Comparison of ENCODE assay signal across 20 cellular contexts in the genomic region with DNA sequence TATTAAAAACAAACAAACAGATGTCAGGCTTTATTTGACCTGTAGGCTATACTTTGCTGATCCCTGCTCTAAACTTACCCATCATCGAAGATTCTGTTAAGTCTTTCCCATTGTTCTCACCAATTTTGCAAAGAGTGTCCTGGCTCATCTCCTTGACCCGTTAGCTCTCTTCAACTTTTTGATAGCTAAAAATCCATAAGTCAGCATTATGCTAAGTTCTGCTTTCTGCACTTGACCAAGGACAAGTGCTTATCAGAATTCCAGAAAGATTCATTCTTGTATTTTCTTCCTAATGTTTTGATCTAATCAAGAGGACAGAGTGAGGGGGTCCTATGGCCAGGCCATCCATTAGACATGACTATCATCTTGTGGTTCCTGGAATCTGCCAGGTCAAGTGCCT.
A peak's percentile ranks its signal among the peaks of the same experiment; 100 is the strongest.
DNase-seq lines count a peak whose midpoint lies in the region; ATAC-seq, FAIRE-seq and TF ChIP-seq lines count a peak whose summit lies in the region.
"Had no signal": no experiment of that assay in that cellular context is flagged by ENCODE, and none has a peak within 500 bp of the region (broad histone marks: within the 10 kb centered on the region; RNA-seq: fewer than 3 reads in every experiment).

No MANE protein-coding gene starts in this region.

- H2AFZ ChIP-seq in HepG2 (ENCODE audit: low read length): no peak overlapping the region

- intact Hi-C loops in HepG2 (cut with micrococcal nuclease; ENCODE audit: unreplicated experiment) (no loop called here), right lobe of liver (cut with DNase I) (no loop called here)

- TF ChIP-seq CTCF in HepG2 (CRISPR knock-in tag; IDR thresholded peaks at IDR 0.05): no peak
- no peak for TF ChIP-seq CTCF in right lobe of liver (IDR thresholded peaks at IDR 0.05)

- CTCF ChIA-PET in HepG2 (lab: Yijun Ruan, JAX; ENCODE audit: low intra/inter-chr PET ratio, low total read pairs): no interaction called here

- no peak overlapping the region for H3K4ac ChIP-seq in mesendoderm (ENCODE audit: low read depth, low read length)

- peak overlapping the region; percentile 73 for H2BK120ac ChIP-seq in mesendoderm (ENCODE audit: low read depth, low read length)

- FAIRE-seq in HepG2 (lab: Jason Lieb, UNC) (no peak), HTR-8/SVneo (lab: Jason Lieb, UNC) (peak; percentile 33)
- FAIRE-seq: GM12891, GM18507, H54 had no signal

- no peak for TF ChIP-seq RAD21 in HepG2 (CRISPR knock-in tag; IDR thresholded peaks at IDR 0.05)

- H3K18ac ChIP-seq in mesendoderm (ENCODE audit: low read length): no peak overlapping the region

- H4K8ac ChIP-seq in mesendoderm (ENCODE audit: low read depth, low read length): no peak overlapping the region

- H3K27me3 ChIP-seq in HepG2 (ENCODE audit: control insufficient read depth in 1 of 2, insufficient read depth in 2 of 2, low read length in 2 of 2) (peaks cover 1 to 4% of the 10 kb centered on the region in 2 experiments; a peak in 2 of 5 replicates), right lobe of liver (no peaks in the 10 kb centered on the region), mesendoderm (ENCODE audit: insufficient read depth, low read length, poor library complexity) (no peaks in the 10 kb centered on the region)

- H3K9ac ChIP-seq in HepG2 (ENCODE audit: insufficient read depth, low read depth, low read length) (no peak overlapping the region), mesendoderm (ENCODE audit: low read length) (no peak overlapping the region)

- POLR2A ChIA-PET in HepG2 (lab: Yijun Ruan, JAX): no interaction called here

- H3K56ac ChIP-seq in mesendoderm (ENCODE audit: low read length): no peak overlapping the region

- H3K79me2 ChIP-seq in HepG2 (ENCODE audit: insufficient read depth, low read length) (no peaks in the 10 kb centered on the region), mesendoderm (ENCODE audit: control insufficient read depth, insufficient read depth, low read length) (no peaks in the 10 kb centered on the region)

- TF ChIP-seq EP300 in HepG2 (IDR thresholded peaks at IDR 0.05; ENCODE audit: low read depth in 2 of 2, low read length in 2 of 2) (no peak), HepG2 (CRISPR knock-in tag; IDR thresholded peaks at IDR 0.05; ENCODE audit: borderline replicate concordance) (no peak)

- no TSS peak for BruUV-seq in HepG2 (replicated peaks; lab: Mats Ljungman, UMichigan)

- H2AK5ac ChIP-seq in mesendoderm (ENCODE audit: low read length): no peak overlapping the region

- H3K36me3 ChIP-seq in HepG2 (replicated peaks in 1 of 2; ENCODE audit: control insufficient read depth in 1 of 2, insufficient read depth in 2 of 2, low read length in 2 of 2) (no peaks in the 10 kb centered on the region), right lobe of liver (no peaks in the 10 kb centered on the region), mesendoderm (ENCODE audit: control insufficient read depth, insufficient read depth, low read length) (no peaks in the 10 kb centered on the region)
- H3K36me3 ChIP-seq: HAP-1 had no signal

- H3K4me2 ChIP-seq in HepG2 (ENCODE audit: low read depth, low read length) (no peak overlapping the region), mesendoderm (ENCODE audit: low read length) (no peak overlapping the region)

- DNase-seq in HepG2 (ENCODE audit: low spot score) (no peak), right lobe of liver (no peak), HTR-8/SVneo (ENCODE audit: insufficient read length, low spot score) (no peak), mesendoderm (no peak), NCI-H510A treated with DMSO at 0.1 percent for 48 hours (lab: John Stamatoyannopoulos, UW) (no peak)
- DNase-seq: 8988T; C1 segment of cervical spinal cord; Calu3; CD4-positive, alpha-beta memory T cell; COR-L47; DMS53; DMS79 treated with DMSO at 0.1 percent for 48 hours; GF-D8; GOT3; HFFc6 had no signal

- 0% methylated on average over 2 of the region's 2 CpGs for WGBS in HepG2 (ENCODE audit: low lambda C conversion rate)
- WGBS in right lobe of liver (ENCODE audit: insufficient coverage, low coverage, low lambda C conversion rate, missing lambda C conversion rate): 58% methylated on average over 2 of the region's 2 CpGs
- no CpG with 5 or more reads among the region's 2 CpGs for WGBS in mesendoderm (ENCODE audit: extremely low coverage, insufficient coverage, low lambda C conversion rate)

- no peaks in the 10 kb centered on the region for H3K4me1 ChIP-seq in HepG2 (ENCODE audit: insufficient read depth, low read length)
- no peaks in the 10 kb centered on the region for H3K4me1 ChIP-seq in right lobe of liver
- H3K4me1 ChIP-seq in mesendoderm (ENCODE audit: control insufficient read depth, low read depth, low read length): peaks cover 11% of the 10 kb centered on the region
- H3K4me1 ChIP-seq: HAP-1 had no signal

- no peak overlapping the region for H3K4me3 ChIP-seq in HepG2 (replicated peaks in 1 of 3; ENCODE audit: insufficient read depth in 1 of 3, low read depth in 2 of 3, low read length in 3 of 3)
- no peak overlapping the region for H3K4me3 ChIP-seq in right lobe of liver
- no peak overlapping the region for H3K4me3 ChIP-seq in mesendoderm (ENCODE audit: low read length)
- H3K4me3 ChIP-seq: HAP-1 had no signal

- peak overlapping the region; percentile 28 for H2BK15ac ChIP-seq in mesendoderm (replicated peaks; ENCODE audit: low read depth)

- no peak overlapping the region for H4K5ac ChIP-seq in mesendoderm (ENCODE audit: low read length)

- ATAC-seq in HepG2 (no peak), right lobe of liver (no peak), GM19328 (IDR thresholded peaks at IDR 0.05; ENCODE audit: unreplicated experiment) (no peak)

- no peaks in the 10 kb centered on the region for H3K9me3 ChIP-seq in HepG2 (ENCODE audit: low read length)
- H3K9me3 ChIP-seq in right lobe of liver: no peaks in the 10 kb centered on the region
- H3K9me3 ChIP-seq: HAP-1 had no signal

- in situ Hi-C loops in HepG2 (cut with HindIII; ENCODE audit: extremely low pct_ligation_motif_present, low pct_unique_long_range_greater_than_20kb): no loop called here

- TF ChIP-seq POLR2A in HepG2 (IDR thresholded peaks at IDR 0.05; ENCODE audit: insufficient read depth in 1 of 2, low read depth in 2 of 2, low read length in 2 of 2) (no peak), right lobe of liver (IDR thresholded peaks at IDR 0.05) (no peak)

- H3K79me1 ChIP-seq in mesendoderm (ENCODE audit: low read length): no peaks in the 10 kb centered on the region

- no peaks in the 10 kb centered on the region for H4K20me1 ChIP-seq in HepG2 (ENCODE audit: insufficient read depth, low read length)

- H2BK5ac ChIP-seq in mesendoderm (ENCODE audit: low read length): peak overlapping the region; percentile 15

- no peak overlapping the region for H3K23ac ChIP-seq in mesendoderm (ENCODE audit: low read length)

- H3K27ac ChIP-seq in HepG2 (ENCODE audit: extremely low read length, insufficient read depth, low read length) (no peak overlapping the region), right lobe of liver (no peak overlapping the region), mesendoderm (ENCODE audit: low read depth, low read length) (no peak overlapping the region)

TF ChIP-seq in HepG2, 621 proteins besides CTCF, POLR2A, EP300 and RAD21:
- TF ChIP-seq, protein P1, sequence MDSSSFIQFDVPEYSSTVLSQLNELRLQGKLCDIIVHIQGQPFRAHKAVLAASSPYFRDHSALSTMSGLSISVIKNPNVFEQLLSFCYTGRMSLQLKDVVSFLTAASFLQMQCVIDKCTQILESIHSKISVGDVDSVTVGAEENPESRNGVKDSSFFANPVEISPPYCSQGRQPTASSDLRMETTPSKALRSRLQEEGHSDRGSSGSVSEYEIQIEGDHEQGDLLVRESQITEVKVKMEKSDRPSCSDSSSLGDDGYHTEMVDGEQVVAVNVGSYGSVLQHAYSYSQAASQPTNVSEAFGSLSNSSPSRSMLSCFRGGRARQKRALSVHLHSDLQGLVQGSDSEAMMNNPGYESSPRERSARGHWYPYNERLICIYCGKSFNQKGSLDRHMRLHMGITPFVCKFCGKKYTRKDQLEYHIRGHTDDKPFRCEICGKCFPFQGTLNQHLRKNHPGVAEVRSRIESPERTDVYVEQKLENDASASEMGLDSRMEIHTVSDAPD (CRISPR knock-in tag; IDR thresholded peaks at IDR 0.05): no peak
- TF ChIP-seq POLR2AphosphoS5 (IDR thresholded peaks at IDR 0.05; ENCODE audit: low read depth, low read length) (no peak), CHD4 (IDR thresholded peaks at IDR 0.05; ENCODE audit: borderline replicate concordance, low read length) (no peak), PHF5A (CRISPR knock-in tag; IDR thresholded peaks at IDR 0.05; ENCODE audit: low read depth, unreplicated experiment) (no peak), MAFF (IDR thresholded peaks at IDR 0.05; ENCODE audit: low read depth, low read length) (peak; percentile 66), MAFK (conservative IDR thresholded peaks at IDR 0.05 in 1 of 2, IDR thresholded peaks at IDR 0.05 in 1 of 2; ENCODE audit: low read length in 2 of 2) (peak; percentile 58 to 75), MTF1 (CRISPR knock-in tag; IDR thresholded peaks at IDR 0.05) (no peak)
- TF ChIP-seq, protein P2, sequence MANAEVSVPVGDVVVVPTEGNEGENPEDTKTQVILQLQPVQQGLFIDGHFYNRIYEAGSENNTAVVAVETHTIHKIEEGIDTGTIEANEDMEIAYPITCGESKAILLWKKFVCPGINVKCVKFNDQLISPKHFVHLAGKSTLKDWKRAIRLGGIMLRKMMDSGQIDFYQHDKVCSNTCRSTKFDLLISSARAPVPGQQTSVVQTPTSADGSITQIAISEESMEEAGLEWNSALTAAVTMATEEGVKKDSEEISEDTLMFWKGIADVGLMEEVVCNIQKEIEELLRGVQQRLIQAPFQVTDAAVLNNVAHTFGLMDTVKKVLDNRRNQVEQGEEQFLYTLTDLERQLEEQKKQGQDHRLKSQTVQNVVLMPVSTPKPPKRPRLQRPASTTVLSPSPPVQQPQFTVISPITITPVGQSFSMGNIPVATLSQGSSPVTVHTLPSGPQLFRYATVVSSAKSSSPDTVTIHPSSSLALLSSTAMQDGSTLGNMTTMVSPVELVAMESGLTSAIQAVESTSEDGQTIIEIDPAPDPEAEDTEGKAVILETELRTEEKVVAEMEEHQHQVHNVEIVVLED (CRISPR knock-in tag; IDR thresholded peaks at IDR 0.05; ENCODE audit: borderline replicate concordance): no peak
- TF ChIP-seq, protein P3, sequence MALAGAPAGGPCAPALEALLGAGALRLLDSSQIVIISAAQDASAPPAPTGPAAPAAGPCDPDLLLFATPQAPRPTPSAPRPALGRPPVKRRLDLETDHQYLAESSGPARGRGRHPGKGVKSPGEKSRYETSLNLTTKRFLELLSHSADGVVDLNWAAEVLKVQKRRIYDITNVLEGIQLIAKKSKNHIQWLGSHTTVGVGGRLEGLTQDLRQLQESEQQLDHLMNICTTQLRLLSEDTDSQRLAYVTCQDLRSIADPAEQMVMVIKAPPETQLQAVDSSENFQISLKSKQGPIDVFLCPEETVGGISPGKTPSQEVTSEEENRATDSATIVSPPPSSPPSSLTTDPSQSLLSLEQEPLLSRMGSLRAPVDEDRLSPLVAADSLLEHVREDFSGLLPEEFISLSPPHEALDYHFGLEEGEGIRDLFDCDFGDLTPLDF (CRISPR knock-in tag; IDR thresholded peaks at IDR 0.05): no peak
